In the genomic region with DNA sequence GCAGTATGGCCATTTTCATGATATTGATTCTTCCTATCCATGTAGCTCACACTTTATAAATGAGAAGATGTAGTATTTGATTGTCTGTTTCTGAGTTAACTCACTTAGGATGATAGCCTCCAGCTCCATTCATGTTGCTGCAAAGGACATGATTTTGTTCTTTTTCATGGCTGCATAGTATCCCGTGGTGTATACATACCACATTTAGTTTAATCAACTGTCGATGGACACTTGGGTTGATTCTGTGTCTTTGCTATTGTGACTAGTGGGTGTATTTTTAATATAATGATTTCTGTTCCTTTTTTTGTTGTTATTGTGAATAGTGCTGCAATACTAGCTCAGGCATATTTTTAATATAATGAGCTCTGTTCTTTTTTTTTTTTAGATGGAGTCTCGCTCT, we compare ENCODE assay signal across 30 cellular contexts.
"Had no signal": no experiment of that assay in that cellular context is flagged by ENCODE, and none has a peak within 500 bp of the region (broad histone marks: within the 10 kb centered on the region; RNA-seq: fewer than 3 reads in every experiment).

No MANE protein-coding gene starts in this region.

- DNase-seq: activated effector memory CD4-positive, alpha-beta T cell treated with anti-CD3 and anti-CD28 coated beads, Interleukin-2, amount 50 U/mL, for 16 hours; activated effector memory CD4-positive, alpha-beta T cell treated with Interleukin-2 at 50 U/mL for 16 hours; activated gamma-delta T cell; activated gamma-delta T cell treated with Interleukin-2 at 50 U/mL for 16 hours; activated naive CD4-positive, alpha-beta T cell; activated naive CD4-positive, alpha-beta T cell treated with anti-CD3 and anti-CD28 coated beads for 36 hours; activated naive CD4-positive, alpha-beta T cell treated with anti-CD3 and anti-CD28 coated beads, Interleukin-2, amount 10 ng/mL, durations not matched to agents 7 days and 5 days; activated naive CD4-positive, alpha-beta T cell treated with anti-CD3 and anti-CD28 coated beads, Interleukin-2, amount 50 U/mL, for 16 hours; activated naive CD4-positive, alpha-beta T cell treated with Interleukin-2 at 50 U/mL for 16 hours; activated naive CD8-positive, alpha-beta T cell treated with anti-CD3 and anti-CD28 coated beads for 36 hours; activated naive CD8-positive, alpha-beta T cell treated with anti-CD3 and anti-CD28 coated beads, Interleukin-2, amount 10 ng/mL, durations not matched to agents 7 days and 5 days; activated naive CD8-positive, alpha-beta T cell treated with anti-CD3 and anti-CD28 coated beads, Interleukin-2, amount 50 U/mL, for 24 hours; activated T-cell treated with anti-CD3 and anti-CD28 coated beads, Interleukin-2, amount 50 U/mL, for 4 hours; activated T-cell treated with anti-CD3 and anti-CD28 coated beads, Interleukin-2, amount 50 U/mL, for 48 hours; activated T-cell treated with anti-CD3 and anti-CD28 coated beads, Interleukin-2, amount 50 U/mL, for 72 hours; adrenal gland; amniotic stem cell; amygdala; anterior cingulate cortex; aorta; body of pancreas; brain microvascular endothelial cell; caudate nucleus; central memory CD4-positive, alpha-beta T cell; cerebellar nuclear complex had no signal

- H3K27ac ChIP-seq: adrenal gland, ascending aorta, body of pancreas, brain microvascular endothelial cell, breast epithelium, cardiac muscle cell had no signal

- H3K4me1 ChIP-seq: adrenal gland, ascending aorta, body of pancreas, breast epithelium had no signal

- ATAC-seq: activated naive CD4-positive, alpha-beta T cell treated with anti-CD3 and anti-CD28 coated beads, Interleukin-2, amount 50 U/mL, for 72 hours; activated naive CD8-positive, alpha-beta T cell treated with anti-CD3 and anti-CD28 coated beads, Interleukin-2, amount 50 U/mL, for 24 hours; activated T-cell treated with anti-CD3 and anti-CD28 coated beads, Interleukin-2, amount 50 U/mL, for 4 hours; activated T-cell treated with anti-CD3 and anti-CD28 coated beads, Interleukin-2, amount 50 U/mL, for 72 hours; activated T-helper 17 cell treated with anti-CD3 and anti-CD28 coated beads, Interleukin-2, amount 50 U/mL, for 72 hours; body of pancreas had no signal

- H3K4me3 ChIP-seq: adrenal gland, ascending aorta, body of pancreas, breast epithelium, cardiac muscle cell had no signal

- H3K27me3 ChIP-seq: adrenal gland, ascending aorta, body of pancreas, brain microvascular endothelial cell, breast epithelium, cardiac muscle cell had no signal

- H3K36me3 ChIP-seq: adrenal gland, ascending aorta, brain microvascular endothelial cell, breast epithelium, cardiac muscle cell had no signal

- H3K9me3 ChIP-seq: adrenal gland, ascending aorta, body of pancreas had no signal
